9 cellular contexts compared by ENCODE assay signal in the genomic region with DNA sequence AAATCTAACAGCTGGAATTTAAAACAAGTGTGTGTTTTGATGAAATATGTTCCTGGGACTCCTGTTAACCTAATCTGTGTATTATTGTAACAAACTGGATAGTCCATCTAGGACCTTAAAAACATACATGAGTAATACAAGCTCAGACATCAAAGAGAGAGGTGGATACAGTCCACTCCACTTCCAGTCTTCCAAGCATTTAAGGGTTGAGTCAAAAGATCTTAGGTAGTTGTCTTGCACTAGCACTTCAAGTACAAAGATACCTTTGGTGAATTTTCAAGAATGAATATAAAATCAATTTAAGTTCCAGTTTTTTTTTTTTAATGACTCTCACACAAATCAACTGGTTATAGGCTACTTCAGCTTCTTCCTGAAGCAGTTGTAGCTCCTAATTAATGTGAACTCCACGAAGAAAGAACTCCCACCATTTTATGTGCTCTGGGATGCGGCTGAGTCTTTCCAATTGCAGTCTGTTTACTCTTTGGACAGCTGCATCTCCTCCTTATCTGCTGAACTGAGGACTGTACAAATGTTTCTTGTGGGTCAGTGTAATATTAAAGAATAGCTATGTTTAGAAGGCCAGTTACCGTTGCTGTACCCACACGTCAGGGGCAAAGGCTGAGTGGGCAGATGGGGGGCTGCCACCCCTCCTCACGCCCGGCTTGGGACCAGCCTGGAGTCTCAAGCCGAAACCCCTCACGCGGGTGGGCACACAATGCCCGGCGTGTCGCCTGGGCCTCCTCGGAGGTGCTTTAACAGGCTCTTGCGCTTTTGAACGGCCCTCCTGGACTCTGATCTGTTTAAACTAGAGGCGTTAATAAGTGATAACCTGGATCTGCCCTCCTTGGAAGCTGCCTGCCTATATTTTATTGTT. TPM values are rescaled to one million over a fixed set of nuclear protein-coding genes. Genes with fewer than 3 reads are reported as not detected.
DNase-seq lines count a peak whose midpoint lies in the region; ATAC-seq, FAIRE-seq and TF ChIP-seq lines count a peak whose summit lies in the region.
"Had no signal": no experiment of that assay in that cellular context is flagged by ENCODE, and none has a peak within 500 bp of the region (broad histone marks: within the 10 kb centered on the region; RNA-seq: fewer than 3 reads in every experiment).

No MANE protein-coding gene starts in this region.

- intact Hi-C loops in PC-3 (cut with micrococcal nuclease) = no loop called here

- H3K4me1 ChIP-seq in PC-3 (ENCODE audit: insufficient read depth, low read length) (peaks cover 23% of the 10 kb centered on the region), thymus (ENCODE audit: control insufficient read depth, insufficient read depth, low read length) (peaks cover 22% of the 10 kb centered on the region)

- H3K79me2 ChIP-seq in PC-3 (ENCODE audit: low read length) = peaks cover 25% of the 10 kb centered on the region

- peak overlapping the region; percentile 99 for H3K27ac ChIP-seq in 22Rv1
- no peak overlapping the region for H3K27ac ChIP-seq in PC-3 (ENCODE audit: low read length)
- peak overlapping the region; percentile 25 for H3K27ac ChIP-seq in thymus (ENCODE audit: low read depth)
- H3K27ac ChIP-seq: epithelial cell of prostate had no signal

- ATAC-seq in PC-3 = no peak
- ATAC-seq in GM21367 (IDR thresholded peaks at IDR 0.05; ENCODE audit: unreplicated experiment) = no peak
- ATAC-seq in GM18868 (IDR thresholded peaks at IDR 0.05; ENCODE audit: unreplicated experiment) = no peak

- no peaks in the 10 kb centered on the region for H3F3A ChIP-seq in PC-3 (ENCODE audit: low read length, unreplicated experiment)

- no peaks in the 10 kb centered on the region for H3K36me3 ChIP-seq in PC-3 (ENCODE audit: low read depth, low read length)
- H3K36me3 ChIP-seq in thymus (ENCODE audit: control insufficient read depth, insufficient read depth) = no peaks in the 10 kb centered on the region

- no peak for TF ChIP-seq CTCF in 22Rv1 (IDR thresholded peaks at IDR 0.05)
- TF ChIP-seq CTCF in PC-3 (conservative IDR thresholded peaks at IDR 0.05; ENCODE audit: low read depth, low read length) = no peak
- TF ChIP-seq CTCF in fibroblast of mammary gland (conservative IDR thresholded peaks at IDR 0.05; ENCODE audit: control insufficient read depth, insufficient read depth, low read depth, low read length) = no peak

- no peak overlapping the region for H3K9ac ChIP-seq in PC-3 (ENCODE audit: low read length)

- CTCF ChIA-PET in PC-3 (lab: Charles Lee) = interaction anchor here (0.6 to 0.9 kb wide), 2 partner anchors 83 to 200 kb away, joined by 3 read pairs; no protein-coding TSS in a partner anchor

- no peak for DNase-seq in GM18507 (ENCODE audit: extremely low spot score, insufficient read length, low read depth)
- DNase-seq in PC-3 = no peak
- DNase-seq in fibroblast of mammary gland (ENCODE audit: low read depth) = no peak
- no peak for DNase-seq in 8988T

- no peak overlapping the region for H2AFZ ChIP-seq in PC-3 (ENCODE audit: low read length)

- H3K4me3 ChIP-seq in PC-3 (ENCODE audit: low read length) (no peak overlapping the region), fibroblast of mammary gland (ENCODE audit: control insufficient read depth, low read depth, low read length) (peak overlapping the region; percentile 52), thymus (ENCODE audit: low read length) (peak overlapping the region; percentile 52)

- no peaks in the 10 kb centered on the region for H3K9me2 ChIP-seq in PC-3 (replicated peaks; ENCODE audit: low read length)

- POLR2A ChIA-PET in PC-3 (lab: Charles Lee; ENCODE audit: unreplicated experiment) = interaction anchor here (0.5 kb wide), 1 partner anchor 228 kb away, joined by 5 read pairs; no protein-coding TSS in a partner anchor

- peak overlapping the region; percentile 81 for H3K4me2 ChIP-seq in PC-3 (ENCODE audit: low read length)

- no TSS peak for BruUV-seq in PC-3 (replicated peaks; lab: Mats Ljungman, UMichigan)

- H4K20me1 ChIP-seq in PC-3 (ENCODE audit: low read length) = no peaks in the 10 kb centered on the region

- H3K9me3 ChIP-seq in PC-3 (ENCODE audit: low read length) = no peaks in the 10 kb centered on the region
- H3K9me3 ChIP-seq in thymus (ENCODE audit: control insufficient read depth) = no peaks in the 10 kb centered on the region

- 15% methylated on average over 16 of the region's 16 CpGs for WGBS in thymus

- H3K27me3 ChIP-seq in PC-3 (ENCODE audit: low read length) = peaks cover 19% of the 10 kb centered on the region; the same call in 1 of the 2 replicates
- peaks cover 68% of the 10 kb centered on the region for H3K27me3 ChIP-seq in thymus (ENCODE audit: control insufficient read depth, insufficient read depth)

- FAIRE-seq in GM18507 (lab: Jason Lieb, UNC) = peak; percentile 59

RNA-seq across cellular contexts. Expression of a gene that starts 2.9 kb away (rescaled TPM):
- total RNA-seq in PC-3 (2014; rRNA removed) = 8.9 and 11.7 TPM in 2 replicates
- polyA plus RNA-seq in thymus = 3.4 TPM

RNA-seq across cellular contexts. Expression of a gene that starts 58.6 kb away (rescaled TPM):
- total RNA-seq in PC-3 (2014; rRNA removed) = 27.6 and 28.3 TPM in 2 replicates
- 160 TPM for polyA plus RNA-seq in thymus
